In genomic region chr2:66582364-66582974, GRCh38 we compare ENCODE assay signal across 18 cellular contexts.
DNase-seq lines count a peak whose midpoint lies in the region; ATAC-seq and TF ChIP-seq lines count a peak whose summit lies in the region.
"Had no signal": no experiment of that assay in that cellular context is flagged by ENCODE, and none has a peak within 500 bp of the region (broad histone marks: within the 10 kb centered on the region; RNA-seq: fewer than 3 reads in every experiment).

No MANE protein-coding gene starts in this region.

- H3K27ac ChIP-seq in HUES48 (ENCODE audit: low read depth, low read length) (no peak overlapping the region), colonic mucosa (peak overlapping the region; percentile 65), lower lobe of right lung (peak overlapping the region; percentile 89), thoracic aorta (peak overlapping the region; percentile 66 to 79), SJCRH30 (no peak overlapping the region)
- H3K27ac ChIP-seq in CD4-positive, alpha-beta T cell (ENCODE audit: low read depth, low read length) = no peak overlapping the region

- intact Hi-C loops in colonic mucosa (cut with DNase I) = loop anchor here (10.0 kb wide), 2 partner anchors 102 to 1262 kb away; no protein-coding TSS in a partner anchor
- intact Hi-C loops in lower lobe of right lung (cut with DNase I) = no loop called here
- intact Hi-C loops in CD4-positive, alpha-beta T cell (cut with DNase I, micrococcal nuclease) = no loop called here

- TF ChIP-seq CTCF in colonic mucosa (IDR thresholded peaks at IDR 0.05) (no peak), lower lobe of right lung (IDR thresholded peaks at IDR 0.05) (no peak), thoracic aorta (IDR thresholded peaks at IDR 0.05) (no peak)
- no peak for TF ChIP-seq CTCF in CD4-positive, alpha-beta T cell (IDR thresholded peaks at IDR 0.05)

- H3K9me3 Mint-ChIP-seq in CD4-positive, alpha-beta T cell = no peaks in the 10 kb centered on the region
- H3K9me3 Mint-ChIP-seq: activated CD4-positive, alpha-beta T cell treated with anti-CD3 and anti-CD28 coated beads, Interleukin-2, amount 10 ng/mL, durations not matched to agents 7 days and 5 days; T-helper 1 cell treated with Interleukin-12 subunit alpha and Interleukin-12 subunit beta and Interleukin-4 antibody, amounts not matched to agents 30 μg/mL and 1 μg/mL, for 36 hours had no signal

- CTCF ChIA-PET in CD4-positive, alpha-beta T cell (lab: Charles Lee) = no interaction called here

- H3K27me3 ChIP-seq in HUES48 (ENCODE audit: control insufficient read depth, insufficient read depth, low read length) = peaks cover 93% of the 10 kb centered on the region
- H3K27me3 ChIP-seq in colonic mucosa = peaks cover 45% of the 10 kb centered on the region
- H3K27me3 ChIP-seq in lower lobe of right lung (ENCODE audit: low read depth) = peaks cover 66% of the 10 kb centered on the region
- peaks cover 8% of the 10 kb centered on the region for H3K27me3 ChIP-seq in thoracic aorta (replicated peaks; ENCODE audit: insufficient read depth)
- H3K27me3 ChIP-seq in CD4-positive, alpha-beta T cell (ENCODE audit: control insufficient read depth, insufficient read depth, low read length) = peaks cover 63% of the 10 kb centered on the region
- H3K27me3 ChIP-seq in SJCRH30 = peaks cover 23% of the 10 kb centered on the region

- DNase-seq in colonic mucosa = no peak
- DNase-seq in lower lobe of right lung = no peak
- DNase-seq in thoracic aorta (ENCODE audit: low spot score) = no peak
- no peak for DNase-seq in NK-92 treated with Interleukin-12 subunit alpha and Interleukin-12 subunit beta, amount 100 ng/mL, for 24 hours (lab: John Stamatoyannopoulos, UW)
- no peak for DNase-seq in CD4-positive, alpha-beta T cell
- DNase-seq in SJCRH30 = no peak
- DNase-seq: activated CD4-positive, alpha-beta T cell treated with anti-CD3 and anti-CD28 coated beads, Interleukin-2, amount 10 ng/mL, durations not matched to agents 7 days and 5 days; anterior cingulate cortex; CD4-positive, CD25-positive, alpha-beta regulatory T cell; effector CD4-positive, alpha-beta T cell; GDM1; left ventricle myocardium superior; NCI-H1694 treated with DMSO at 0.1 percent for 48 hours; NCI-H510A; nucleus accumbens had no signal

- H3K4me3 ChIP-seq in HUES48 (ENCODE audit: low read depth, low read length) = peak overlapping the region; percentile 46
- no peak overlapping the region for H3K4me3 ChIP-seq in colonic mucosa
- peak overlapping the region; percentile 47 for H3K4me3 ChIP-seq in lower lobe of right lung
- H3K4me3 ChIP-seq in thoracic aorta = peak overlapping the region; percentile 71
- H3K4me3 ChIP-seq in SJCRH30 = no peak overlapping the region

- H3K27me3 Mint-ChIP-seq in CD4-positive, alpha-beta T cell = peaks cover 42% of the 10 kb centered on the region

- no peaks in the 10 kb centered on the region for H3K4me1 Mint-ChIP-seq in CD4-positive, alpha-beta T cell (ENCODE audit: low read depth)
- H3K4me1 Mint-ChIP-seq: activated CD4-positive, alpha-beta T cell treated with anti-CD3 and anti-CD28 coated beads, Interleukin-2, amount 10 ng/mL, durations not matched to agents 7 days and 5 days; CD4-positive, CD25-positive, alpha-beta regulatory T cell had no signal

- no peak overlapping the region for H3K4me3 Mint-ChIP-seq in CD4-positive, alpha-beta T cell
- H3K4me3 Mint-ChIP-seq: activated CD4-positive, alpha-beta T cell treated with anti-CD3 and anti-CD28 coated beads, Interleukin-2, amount 10 ng/mL, durations not matched to agents 7 days and 5 days; CD4-positive, CD25-positive, alpha-beta regulatory T cell; T-helper 1 cell treated with Interleukin-12 subunit alpha and Interleukin-12 subunit beta and Interleukin-4 antibody, amounts not matched to agents 30 μg/mL and 1 μg/mL, for 36 hours had no signal

- no peak overlapping the region for H3K27ac Mint-ChIP-seq in CD4-positive, alpha-beta T cell
- H3K27ac Mint-ChIP-seq: activated CD4-positive, alpha-beta T cell treated with anti-CD3 and anti-CD28 coated beads, Interleukin-2, amount 10 ng/mL, durations not matched to agents 7 days and 5 days; CD4-positive, CD25-positive, alpha-beta regulatory T cell; T-helper 1 cell treated with Interleukin-12 subunit alpha and Interleukin-12 subunit beta and Interleukin-4 antibody, amounts not matched to agents 30 μg/mL and 1 μg/mL, for 36 hours had no signal

- POLR2A ChIA-PET in CD4-positive, alpha-beta T cell (lab: Charles Lee) = no interaction called here

- ATAC-seq in lower lobe of right lung = no peak
- no peak for ATAC-seq in thoracic aorta (ENCODE audit: insufficient number of reproducible peaks, low FRiP score, low read depth)
- ATAC-seq in CD4-positive, alpha-beta T cell (ENCODE audit: poor library complexity) = no peak
- no peak for ATAC-seq in GM18502 (IDR thresholded peaks at IDR 0.05; ENCODE audit: poor library complexity, unreplicated experiment)
- ATAC-seq: left ventricle myocardium superior had no signal

- H3K9ac ChIP-seq in HUES48 (ENCODE audit: low read depth, low read length) = no peak overlapping the region
- H3K9ac ChIP-seq in colonic mucosa (ENCODE audit: low read depth in 2 of 2, low read length in 2 of 2) = no peak overlapping the region

- H3K9me3 ChIP-seq in HUES48 (ENCODE audit: control insufficient read depth, insufficient read depth, low read length) (no peaks in the 10 kb centered on the region), colonic mucosa (no peaks in the 10 kb centered on the region), lower lobe of right lung (no peaks in the 10 kb centered on the region), thoracic aorta (no peaks in the 10 kb centered on the region), SJCRH30 (replicated peaks) (no peaks in the 10 kb centered on the region)
- no peaks in the 10 kb centered on the region for H3K9me3 ChIP-seq in CD4-positive, alpha-beta T cell (ENCODE audit: control insufficient read depth, low read length)

- H3K4me1 ChIP-seq in HUES48 (ENCODE audit: control insufficient read depth, insufficient read depth, low read length) (peaks cover 44% of the 10 kb centered on the region), colonic mucosa (peaks cover under 1% of the 10 kb centered on the region), lower lobe of right lung (peaks cover 4% of the 10 kb centered on the region), thoracic aorta (ENCODE audit: control insufficient read depth in 1 of 2, low read depth in 2 of 2) (peaks cover 3 to 24% of the 10 kb centered on the region in 2 donors), SJCRH30 (no peaks in the 10 kb centered on the region; the same call in 1 of the 2 replicates)

- no peaks in the 10 kb centered on the region for H3K36me3 Mint-ChIP-seq in CD4-positive, alpha-beta T cell (ENCODE audit: low read depth)
- H3K36me3 Mint-ChIP-seq: CD4-positive, CD25-positive, alpha-beta regulatory T cell had no signal

- no peaks in the 10 kb centered on the region for H3K36me3 ChIP-seq in HUES48 (ENCODE audit: control insufficient read depth, insufficient read depth, low read length)
- H3K36me3 ChIP-seq in colonic mucosa = no peaks in the 10 kb centered on the region
- no peaks in the 10 kb centered on the region for H3K36me3 ChIP-seq in lower lobe of right lung
- H3K36me3 ChIP-seq in thoracic aorta = no peaks in the 10 kb centered on the region
- no peaks in the 10 kb centered on the region for H3K36me3 ChIP-seq in SJCRH30

Comparison
In these comparisons a context has a peak if more than half of its experiments do, and no peak if none do; other contexts are left out.
1. H3K27ac ChIP-seq: peak in colonic mucosa (single experiment), lower lobe of right lung (single experiment) and thoracic aorta (2 of 2); none in HUES48 (single experiment), CD4-positive, alpha-beta T cell (single experiment) and SJCRH30 (single experiment).
2. H3K4me3 ChIP-seq: peak in HUES48 (single experiment), lower lobe of right lung (single experiment) and thoracic aorta (single experiment); none in colonic mucosa (single experiment) and SJCRH30 (single experiment).